ENCODE assay signal across 1 cellular context in genomic region chr11:66001941-66002647, GRCh38.
A peak's percentile ranks its signal among the peaks of the same experiment; 100 is the strongest.
TF ChIP-seq lines count a peak whose summit lies in the region.

TSS of gene BANF1 (plus strand) at chr11:66002503. CDS start at chr11:66003251, 748 bp downstream.
TSS of gene EIF1AD (minus strand) at chr11:66002157. CDS start at chr11:66000389, 1,768 bp downstream.

TF ChIP-seq in HepG2, 621 proteins besides CTCF, POLR2A, EP300 and RAD21 (continued from another document and continues in another):
- TF ChIP-seq ZNF142 (CRISPR knock-in tag; IDR thresholded peaks at IDR 0.05) (0 out of 2 replicates have a peak, but pooled peaks have one; percentile 5), BORCS8-MEF2B (CRISPR knock-in tag; IDR thresholded peaks at IDR 0.05) (no peak), NFKBIZ (CRISPR knock-in tag; IDR thresholded peaks at IDR 0.05) (no peak), ARID4A (CRISPR knock-in tag; IDR thresholded peaks at IDR 0.05; ENCODE audit: borderline replicate concordance) (peak; percentile 94), ZNF775 (CRISPR knock-in tag; IDR thresholded peaks at IDR 0.05; ENCODE audit: borderline replicate concordance) (peak; percentile 79; the same call in 1 of the 2 replicates), THAP7 (CRISPR knock-in tag; IDR thresholded peaks at IDR 0.05) (peak; percentile 91; the same call in 1 of the 2 replicates), ZBTB21 (CRISPR knock-in tag; IDR thresholded peaks at IDR 0.05) (no peak), TEF (CRISPR knock-in tag; IDR thresholded peaks at IDR 0.05) (no peak; the same call in 1 of the 2 replicates), FOXO4 (CRISPR knock-in tag; conservative IDR thresholded peaks at IDR 0.05) (no peak), ZXDC (CRISPR knock-in tag; IDR thresholded peaks at IDR 0.05) (peak; percentile 73; the same call in 1 of the 2 replicates), KMT2B (CRISPR knock-in tag; IDR thresholded peaks at IDR 0.05) (peak; percentile 89), ZNF691 (CRISPR knock-in tag; IDR thresholded peaks at IDR 0.05; ENCODE audit: borderline replicate concordance, low read depth) (peak; percentile 98), ZNF18 (CRISPR knock-in tag; IDR thresholded peaks at IDR 0.05; ENCODE audit: insufficient replicate concordance) (peak; percentile 68), XBP1 (CRISPR knock-in tag; IDR thresholded peaks at IDR 0.05) (no peak), PAX8 (CRISPR knock-in tag; IDR thresholded peaks at IDR 0.05; ENCODE audit: borderline replicate concordance) (0 out of 2 replicates have a peak, but pooled peaks have one; percentile 40), KIAA2018 (CRISPR knock-in tag; IDR thresholded peaks at IDR 0.05; ENCODE audit: borderline replicate concordance) (peak; percentile 76; the same call in 1 of the 2 replicates), E2F5 (CRISPR knock-in tag; conservative IDR thresholded peaks at IDR 0.05) (no peak)
